ENCODE assay signal across 10 cellular contexts in genomic region chr11:128653828-128654231, GRCh38. TPM values are rescaled to one million over a fixed set of nuclear protein-coding genes. Genes with fewer than 3 reads are reported as not detected.
DNase-seq lines count a peak whose midpoint lies in the region; ATAC-seq and TF ChIP-seq lines count a peak whose summit lies in the region.
"Had no signal": no experiment of that assay in that cellular context is flagged by ENCODE, and none has a peak within 500 bp of the region (broad histone marks: within the 10 kb centered on the region; RNA-seq: fewer than 3 reads in every experiment).

No MANE protein-coding gene starts in this region.

- H3K4me3 Mint-ChIP-seq in activated CD8-positive, alpha-beta T cell treated with anti-CD3 and anti-CD28 coated beads for 36 hours, result no peak overlapping the region

- H3K9ac ChIP-seq in neural cell (ENCODE audit: low read length), result no peak overlapping the region

- no peaks in the 10 kb centered on the region for H3K9me3 ChIP-seq in neural cell (ENCODE audit: low read length)

- H4K20me1 ChIP-seq in neural cell (ENCODE audit: insufficient read depth), result no peaks in the 10 kb centered on the region

- no peaks in the 10 kb centered on the region for H3K4me1 ChIP-seq in foreskin keratinocyte

- no peak for TF ChIP-seq RAD21 in neural cell (conservative IDR thresholded peaks at IDR 0.05)

- H3K9me3 Mint-ChIP-seq in activated CD8-positive, alpha-beta T cell treated with anti-CD3 and anti-CD28 coated beads for 36 hours, result peaks cover 6% of the 10 kb centered on the region

- DNase-seq in AG09309 (ENCODE audit: low read depth) (no peak), NCI-H526 treated with DMSO at 0.1 percent for 48 hours (lab: John Stamatoyannopoulos, UW) (peak; percentile 23), foreskin keratinocyte (peak; percentile 76 to 78)
- no peak for DNase-seq in activated CD8-positive, alpha-beta T cell treated with anti-CD3 and anti-CD28 coated beads for 36 hours
- no peak for DNase-seq in activated CD4-positive, alpha-beta T cell treated with anti-CD3 and anti-CD28 coated beads for 48 hours
- DNase-seq: HCEC 1CT, NCI-H1048 had no signal

- POLR2A ChIA-PET in activated CD8-positive, alpha-beta T cell treated with anti-CD3 and anti-CD28 coated beads for 36 hours (lab: Charles Lee), result interaction anchor here (0.8 kb wide), 1 partner anchor 14 kb away, joined by 3 read pairs; no protein-coding TSS in a partner anchor

- no peaks in the 10 kb centered on the region for H3K36me3 ChIP-seq in neural cell (ENCODE audit: insufficient read depth, low read length)

- TF ChIP-seq EP300 in neural cell (conservative IDR thresholded peaks at IDR 0.05; ENCODE audit: poor library complexity, severe bottlenecking), result no peak

- H3F3A ChIP-seq in neural cell (ENCODE audit: insufficient read depth, low read length, poor library complexity, severe bottlenecking), result no peaks in the 10 kb centered on the region

- no peak overlapping the region for H3K4me2 ChIP-seq in neural cell (ENCODE audit: low read length)

- H3K36me3 Mint-ChIP-seq in activated CD8-positive, alpha-beta T cell treated with anti-CD3 and anti-CD28 coated beads for 36 hours (ENCODE audit: low read depth), result no peaks in the 10 kb centered on the region

- H3K79me2 ChIP-seq in neural cell (replicated peaks; ENCODE audit: insufficient read depth, low read length), result no peaks in the 10 kb centered on the region

- CTCF ChIA-PET in activated CD8-positive, alpha-beta T cell treated with anti-CD3 and anti-CD28 coated beads for 36 hours (lab: Charles Lee), result no interaction called here

- peaks cover 3% of the 10 kb centered on the region for H3K27me3 Mint-ChIP-seq in activated CD8-positive, alpha-beta T cell treated with anti-CD3 and anti-CD28 coated beads for 36 hours

- intact Hi-C loops in activated CD8-positive, alpha-beta T cell treated with anti-CD3 and anti-CD28 coated beads for 36 hours (cut with micrococcal nuclease), result no loop called here

- ATAC-seq in foreskin keratinocyte (peak; percentile 96), GM21786 (IDR thresholded peaks at IDR 0.05; ENCODE audit: unreplicated experiment) (no peak), HG02678 (IDR thresholded peaks at IDR 0.05; ENCODE audit: unreplicated experiment) (no peak)
- no peak for ATAC-seq in activated CD8-positive, alpha-beta T cell treated with anti-CD3 and anti-CD28 coated beads for 36 hours

- H3K9me2 ChIP-seq in neural cell (ENCODE audit: insufficient read depth, low read length), result no peaks in the 10 kb centered on the region

- H3K4me3 ChIP-seq in AG09309 (ENCODE audit: control insufficient read depth, low read depth, low read length) (no peak overlapping the region), neural cell (ENCODE audit: low read length) (no peak overlapping the region)

- H2AFZ ChIP-seq in neural cell (ENCODE audit: low read depth, low read length), result no peak overlapping the region

- H3K27ac Mint-ChIP-seq in activated CD8-positive, alpha-beta T cell treated with anti-CD3 and anti-CD28 coated beads for 36 hours, result no peak overlapping the region

- H3K27me3 ChIP-seq in foreskin keratinocyte (peaks cover 22% of the 10 kb centered on the region), neural cell (ENCODE audit: insufficient read depth, low read depth, low read length) (no peaks in the 10 kb centered on the region)

- TF ChIP-seq CTCF in AG09309 (IDR thresholded peaks at IDR 0.05; ENCODE audit: control insufficient read depth, insufficient read depth, low read depth, low read length, missing control alignments) (peak; percentile 15), foreskin keratinocyte (conservative IDR thresholded peaks at IDR 0.05) (peak; percentile 27), neural cell (IDR thresholded peaks at IDR 0.05; ENCODE audit: poor library complexity, severe bottlenecking) (no peak)
- no peak for TF ChIP-seq CTCF in activated CD8-positive, alpha-beta T cell treated with anti-CD3 and anti-CD28 coated beads for 36 hours (IDR thresholded peaks at IDR 0.05)

- H3K27ac ChIP-seq in foreskin keratinocyte, result no peak overlapping the region
- H3K27ac ChIP-seq in neural cell (ENCODE audit: low read length), result no peak overlapping the region

- H3K4me1 Mint-ChIP-seq in activated CD8-positive, alpha-beta T cell treated with anti-CD3 and anti-CD28 coated beads for 36 hours (ENCODE audit: low read depth), result peaks cover 10% of the 10 kb centered on the region

TF ChIP-seq in neural cell, 6 proteins besides CTCF, POLR2A, EP300 and RAD21:
- TF ChIP-seq REST (IDR thresholded peaks at IDR 0.05; ENCODE audit: borderline replicate concordance) (no peak), EZH2 (IDR thresholded peaks at IDR 0.05; ENCODE audit: borderline replicate concordance, insufficient read depth, low read length, poor library complexity, severe bottlenecking) (no peak), TAF1 (IDR thresholded peaks at IDR 0.05; ENCODE audit: low read depth) (no peak), POLR2AphosphoS5 (IDR thresholded peaks at IDR 0.05) (peak; percentile 19), MXI1 (conservative IDR thresholded peaks at IDR 0.05; ENCODE audit: poor library complexity, severe bottlenecking) (no peak), SMC3 (conservative IDR thresholded peaks at IDR 0.05; ENCODE audit: poor library complexity) (no peak)

RNA-seq across cellular contexts. Expression of gene FLI1, which starts 40.0 kb away (rescaled TPM):
- 0.32 and 1.1 TPM in 2 replicates for total RNA-seq in foreskin keratinocyte
- polyA plus RNA-seq in foreskin keratinocyte (0.16 and 0.48 TPM in 2 replicates), neural cell (0.38 TPM in 1 of 2 replicates, not detected in the other)
- polyA minus RNA-seq in neural cell, result not detected in 2 replicates
- 10 to 100 TPM; 43.8 to 47.8 TPM for total RNA-seq in activated CD8-positive, alpha-beta T cell treated with anti-CD3 and anti-CD28 coated beads for 36 hours

Comparison
In these comparisons a context has a peak if more than half of its experiments do, and no peak if none do; other contexts are left out.
1. DNase-seq: peak in NCI-H526 treated with DMSO at 0.1 percent for 48 hours (single experiment) and foreskin keratinocyte (2 of 2); none in AG09309 (single experiment), activated CD8-positive, alpha-beta T cell treated with anti-CD3 and anti-CD28 coated beads for 36 hours (single experiment) and activated CD4-positive, alpha-beta T cell treated with anti-CD3 and anti-CD28 coated beads for 48 hours (single experiment).
2. CTCF ChIP-seq: peak in AG09309 (single experiment) and foreskin keratinocyte (single experiment); none in neural cell (single experiment) and activated CD8-positive, alpha-beta T cell treated with anti-CD3 and anti-CD28 coated beads for 36 hours (single experiment).
3. RNA of gene FLI1, which starts 40.0 kb away (total RNA-seq): 43.8 to 47.8 TPM in activated CD8-positive, alpha-beta T cell treated with anti-CD3 and anti-CD28 coated beads for 36 hours; 0.32 to 1.1 TPM in foreskin keratinocyte; every median in the first group is over 10 times any median in the second.